In the genomic region with DNA sequence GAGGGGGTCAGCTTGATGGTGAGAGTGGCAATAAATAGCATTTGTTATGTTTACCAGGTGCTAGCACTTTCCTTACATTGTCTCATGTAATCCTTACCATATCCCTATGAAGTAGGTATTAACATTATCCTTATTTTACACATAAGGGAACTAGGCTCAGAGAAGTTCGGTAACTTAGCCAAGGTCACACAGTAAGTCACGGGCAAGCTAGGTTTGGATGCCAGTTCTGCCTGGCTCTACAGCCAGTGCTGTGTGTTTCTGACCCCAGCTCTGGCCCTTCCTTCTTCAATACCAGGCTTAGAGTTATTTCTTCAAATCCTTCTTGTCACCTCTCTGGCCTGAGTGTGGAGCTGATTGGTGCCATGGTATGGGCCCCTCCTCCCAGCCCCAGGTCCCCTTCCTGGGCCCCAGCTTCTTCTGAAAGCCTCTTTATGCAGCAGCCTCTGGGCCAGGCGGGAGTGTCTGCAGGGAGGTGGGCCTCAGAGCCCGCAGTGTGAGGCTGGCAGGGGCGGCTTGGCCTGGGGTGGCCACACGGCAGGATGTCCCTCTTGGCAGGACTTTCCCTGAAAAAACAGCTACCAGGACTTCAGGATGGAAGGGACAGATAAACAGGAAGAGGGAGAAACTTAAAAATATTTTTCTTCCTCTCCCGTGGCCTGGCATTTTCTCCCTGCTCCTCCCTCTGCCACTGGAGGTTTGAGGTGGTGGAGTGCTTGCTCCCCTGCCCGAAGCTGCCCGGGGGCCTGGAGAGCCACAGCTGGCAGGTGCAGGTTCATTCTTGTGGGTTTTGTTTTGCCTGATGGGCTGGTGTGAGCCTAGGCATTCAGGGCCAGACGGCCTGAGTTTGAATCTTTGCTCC, we compare ENCODE assay signal across 15 cellular contexts. TPM values are rescaled to one million over a fixed set of nuclear protein-coding genes. Genes with fewer than 3 reads are reported as not detected.
A peak's percentile ranks its signal among the peaks of the same experiment; 100 is the strongest.
DNase-seq lines count a peak whose midpoint lies in the region; ATAC-seq, FAIRE-seq and TF ChIP-seq lines count a peak whose summit lies in the region.
"Had no signal": no experiment of that assay in that cellular context is flagged by ENCODE, and none has a peak within 500 bp of the region (broad histone marks: within the 10 kb centered on the region; RNA-seq: fewer than 3 reads in every experiment).

No MANE protein-coding gene starts in this region.

- H3K27me3 Mint-ChIP-seq in astrocyte (ENCODE audit: low read depth, unreplicated experiment): peaks cover 7% of the 10 kb centered on the region
- no peaks in the 10 kb centered on the region for H3K27me3 Mint-ChIP-seq in stimulated activated naive CD8-positive, alpha-beta T cell treated with anti-CD3 and anti-CD28 coated beads, Interleukin-15, amount 100 ng/mL, for 72 hours

- H3K9me3 Mint-ChIP-seq in astrocyte (ENCODE audit: unreplicated experiment): no peaks in the 10 kb centered on the region
- no peaks in the 10 kb centered on the region for H3K9me3 Mint-ChIP-seq in stimulated activated naive CD8-positive, alpha-beta T cell treated with anti-CD3 and anti-CD28 coated beads, Interleukin-15, amount 100 ng/mL, for 72 hours
- H3K9me3 Mint-ChIP-seq: central memory CD8-positive, alpha-beta T cell had no signal

- intact Hi-C loops in right cardiac atrium (cut with DNase I): no loop called here

- DNase-seq in astrocyte (ENCODE audit: low read depth): no peak
- peak in 1 of 3 donors; percentile 70 for DNase-seq in right cardiac atrium
- DNase-seq in retina: peak; percentile 75
- DNase-seq in stimulated activated naive CD8-positive, alpha-beta T cell treated with anti-CD3 and anti-CD28 coated beads, Interleukin-15, amount 100 ng/mL, for 72 hours: no peak
- no peak for DNase-seq in activated T-cell treated with anti-CD3 and anti-CD28 coated beads for 4 hours
- DNase-seq: activated CD4-positive, alpha-beta T cell treated with anti-CD3 and anti-CD28 coated beads for 4 hours; activated effector memory CD4-positive, alpha-beta T cell treated with Interleukin-2 at 50 U/mL for 16 hours; T-helper 1 cell had no signal

- H3K36me3 ChIP-seq in astrocyte (ENCODE audit: insufficient read depth, low read length): no peaks in the 10 kb centered on the region
- H3K36me3 ChIP-seq: neutrophil had no signal

- H3K4me1 ChIP-seq in astrocyte (ENCODE audit: insufficient read depth, low read length) (peaks cover 6% of the 10 kb centered on the region), right cardiac atrium (ENCODE audit: control insufficient read depth, insufficient read depth, low read length) (no peaks in the 10 kb centered on the region)

- H3K4me3 Mint-ChIP-seq in astrocyte (ENCODE audit: unreplicated experiment): no peak overlapping the region
- H3K4me3 Mint-ChIP-seq in stimulated activated naive CD8-positive, alpha-beta T cell treated with anti-CD3 and anti-CD28 coated beads, Interleukin-15, amount 100 ng/mL, for 72 hours: no peak overlapping the region
- H3K4me3 Mint-ChIP-seq: central memory CD8-positive, alpha-beta T cell had no signal

- H3K9ac ChIP-seq in astrocyte (ENCODE audit: low read length): no peak overlapping the region

- H3K4me3 ChIP-seq in astrocyte (ENCODE audit: insufficient read depth, low read depth, low read length) (no peak overlapping the region), right cardiac atrium (ENCODE audit: low read length) (no peak overlapping the region)

- no peak for TF ChIP-seq CTCF in astrocyte (IDR thresholded peaks at IDR 0.05; ENCODE audit: insufficient read depth, low read depth, low read length)

- H3K9me3 ChIP-seq in astrocyte (ENCODE audit: insufficient read depth, low read depth, low read length) (no peaks in the 10 kb centered on the region), right cardiac atrium (ENCODE audit: control insufficient read depth, low read length) (no peaks in the 10 kb centered on the region)
- H3K9me3 ChIP-seq: neutrophil had no signal

- FAIRE-seq in astrocyte (lab: Jason Lieb, UNC): no peak
- FAIRE-seq: islet of Langerhans had no signal

- H4K20me1 ChIP-seq in astrocyte (ENCODE audit: insufficient read depth, low read length): no peaks in the 10 kb centered on the region

- H2AFZ ChIP-seq in astrocyte (ENCODE audit: low read depth, low read length): peak overlapping the region; percentile 28

- H3K36me3 Mint-ChIP-seq in astrocyte (ENCODE audit: low read depth, unreplicated experiment): no peaks in the 10 kb centered on the region

- no peak overlapping the region for H3K27ac Mint-ChIP-seq in astrocyte (ENCODE audit: unreplicated experiment)
- H3K27ac Mint-ChIP-seq in stimulated activated naive CD8-positive, alpha-beta T cell treated with anti-CD3 and anti-CD28 coated beads, Interleukin-15, amount 100 ng/mL, for 72 hours: no peak overlapping the region

- peaks cover 4% of the 10 kb centered on the region for H3K4me1 Mint-ChIP-seq in astrocyte (ENCODE audit: low read depth, unreplicated experiment)
- peaks cover 39% of the 10 kb centered on the region for H3K4me1 Mint-ChIP-seq in stimulated activated naive CD8-positive, alpha-beta T cell treated with anti-CD3 and anti-CD28 coated beads, Interleukin-15, amount 100 ng/mL, for 72 hours

- ATAC-seq in HG02798 (IDR thresholded peaks at IDR 0.05; ENCODE audit: poor library complexity, unreplicated experiment) (peak; percentile 48), right cardiac atrium (peak; percentile 26 to 53), GM21423 (IDR thresholded peaks at IDR 0.05; ENCODE audit: unreplicated experiment) (no peak), HG03159 (IDR thresholded peaks at IDR 0.05; ENCODE audit: unreplicated experiment) (no peak)
- no peak for ATAC-seq in stimulated activated naive CD8-positive, alpha-beta T cell treated with anti-CD3 and anti-CD28 coated beads, Interleukin-15, amount 100 ng/mL, for 72 hours

- no peak overlapping the region for H3K4me2 ChIP-seq in astrocyte (ENCODE audit: low read length)

- H3K79me2 ChIP-seq in astrocyte (ENCODE audit: insufficient read depth, low read length): no peaks in the 10 kb centered on the region

- H3K27me3 ChIP-seq in astrocyte (ENCODE audit: insufficient read depth, low read length): no peaks in the 10 kb centered on the region
- H3K27me3 ChIP-seq in right cardiac atrium (ENCODE audit: control insufficient read depth, insufficient read depth): no peaks in the 10 kb centered on the region

- H3K27ac ChIP-seq in astrocyte (ENCODE audit: low read depth, low read length) (no peak overlapping the region), right cardiac atrium (ENCODE audit: low read length) (no peak overlapping the region)
- H3K27ac ChIP-seq: neutrophil had no signal

- 54% methylated on average over 10 of the region's 10 CpGs for WGBS in right cardiac atrium

RNA-seq across cellular contexts. Expression of a gene that starts 20.6 kb away (rescaled TPM):
- total RNA-seq in astrocyte (1.8 and 2.0 TPM in 2 replicates), right cardiac atrium (1 to 10 TPM; 4.3 to 7.7 (median 5.7) TPM)
- 2.8 TPM for polyA plus RNA-seq in right cardiac atrium

RNA-seq across cellular contexts. Expression of a gene that starts 57.7 kb away (rescaled TPM):
- total RNA-seq in astrocyte (0.43 TPM in 1 of 2 replicates, not detected in the other), right cardiac atrium (not detected)
- polyA plus RNA-seq in right cardiac atrium: not detected
- polyA plus RNA-seq: BJ had no signal

Comparison
In these comparisons a context has a peak if more than half of its experiments do, and no peak if none do; other contexts are left out.
1. ATAC-seq: peak in HG02798 (single experiment) and right cardiac atrium (2 of 2); none in GM21423 (single experiment), stimulated activated naive CD8-positive, alpha-beta T cell treated with anti-CD3 and anti-CD28 coated beads, Interleukin-15, amount 100 ng/mL, for 72 hours (single experiment) and HG03159 (single experiment).